In genomic region chr6:149925253-149925973, GRCh38 we compare ENCODE assay signal across 9 cellular contexts. TPM values are rescaled to one million over a fixed set of nuclear protein-coding genes. Genes with fewer than 3 reads are reported as not detected.
DNase-seq lines count a peak whose midpoint lies in the region; ATAC-seq and TF ChIP-seq lines count a peak whose summit lies in the region.
"Had no signal": no experiment of that assay in that cellular context is flagged by ENCODE, and none has a peak within 500 bp of the region (broad histone marks: within the 10 kb centered on the region; RNA-seq: fewer than 3 reads in every experiment).

No MANE protein-coding gene starts in this region.

- H3K27ac ChIP-seq in CD4-positive, alpha-beta T cell (ENCODE audit: low read depth, low read length), result no peak overlapping the region
- no peak overlapping the region for H3K27ac ChIP-seq in PC-3 (ENCODE audit: low read length)
- H3K27ac ChIP-seq in esophagus squamous epithelium, result peak overlapping the region; percentile 42 to 85 (median 79)

- peak overlapping the region; percentile 80 for H3K4me2 ChIP-seq in PC-3 (ENCODE audit: low read length)

- H3K36me3 Mint-ChIP-seq in CD4-positive, alpha-beta T cell (ENCODE audit: low read depth), result no peaks in the 10 kb centered on the region

- WGBS in esophagus squamous epithelium, 2 donors, result 35 to 38% methylated on average over 2 to 5 of the region's 34 CpGs

- peaks cover 80% of the 10 kb centered on the region for H3K27me3 ChIP-seq in CD4-positive, alpha-beta T cell (ENCODE audit: control insufficient read depth, insufficient read depth, low read length)
- H3K27me3 ChIP-seq in PC-3 (ENCODE audit: low read length) (no peaks in the 10 kb centered on the region), esophagus squamous epithelium (peaks cover 0 to 44% (median 4%) of the 10 kb centered on the region in 4 donors), neuron (ENCODE audit: insufficient read depth, low read length) (peaks cover 47% of the 10 kb centered on the region)

- H3K9me3 ChIP-seq in CD4-positive, alpha-beta T cell (ENCODE audit: control insufficient read depth, low read length), result no peaks in the 10 kb centered on the region
- H3K9me3 ChIP-seq in PC-3 (ENCODE audit: low read length) (no peaks in the 10 kb centered on the region), esophagus squamous epithelium (no peaks in the 10 kb centered on the region), neuron (ENCODE audit: low read length) (peaks cover 3% of the 10 kb centered on the region)

- POLR2A ChIA-PET in CD4-positive, alpha-beta T cell (lab: Charles Lee), result no interaction called here
- POLR2A ChIA-PET in PC-3 (lab: Charles Lee; ENCODE audit: unreplicated experiment), result no interaction called here

- peak overlapping the region; percentile 64 for H3K4me3 Mint-ChIP-seq in CD4-positive, alpha-beta T cell

- 0 out of 2 replicates have a peak overlapping the region, but pooled peaks have one; percentile 20 for H3K9ac ChIP-seq in PC-3 (ENCODE audit: low read length)

- no peak for TF ChIP-seq CTCF in CD4-positive, alpha-beta T cell (IDR thresholded peaks at IDR 0.05)
- no peak for TF ChIP-seq CTCF in PC-3 (conservative IDR thresholded peaks at IDR 0.05; ENCODE audit: low read depth, low read length)
- TF ChIP-seq CTCF in esophagus squamous epithelium (IDR thresholded peaks at IDR 0.05), result no peak

- H2AFZ ChIP-seq in PC-3 (ENCODE audit: low read length) (peak overlapping the region; percentile 86), neuron (ENCODE audit: low read depth, low read length) (peak overlapping the region; percentile 74)

- no peak for ATAC-seq in CD4-positive, alpha-beta T cell (ENCODE audit: poor library complexity)
- ATAC-seq in PC-3 (peak; percentile 8), HG03521 (IDR thresholded peaks at IDR 0.05; ENCODE audit: unreplicated experiment) (no peak)

- CTCF ChIA-PET in CD4-positive, alpha-beta T cell (lab: Charles Lee), result interaction anchor here (2.2 kb wide), 1 partner anchor 91 kb away, joined by 6 read pairs; no protein-coding TSS in a partner anchor
- CTCF ChIA-PET in PC-3 (lab: Charles Lee), result no interaction called here

- H3K9me3 Mint-ChIP-seq in CD4-positive, alpha-beta T cell, result no peaks in the 10 kb centered on the region

- H3K4me1 Mint-ChIP-seq in CD4-positive, alpha-beta T cell (ENCODE audit: low read depth), result peaks cover 27% of the 10 kb centered on the region

- H3K4me1 ChIP-seq in PC-3 (ENCODE audit: insufficient read depth, low read length) (peaks cover 8% of the 10 kb centered on the region; the same call in 1 of the 2 replicates), esophagus squamous epithelium (peaks cover 16 to 46% (median 24%) of the 10 kb centered on the region in 3 donors), neuron (ENCODE audit: insufficient read depth, low read length) (peaks cover 16% of the 10 kb centered on the region)

- H3K27me3 Mint-ChIP-seq in CD4-positive, alpha-beta T cell, result peaks cover 93% of the 10 kb centered on the region

- H3K4me3 ChIP-seq in PC-3 (ENCODE audit: low read length), result peak overlapping the region; percentile 69
- peak overlapping the region; percentile 48 to 65 (median 57) for H3K4me3 ChIP-seq in esophagus squamous epithelium
- peak overlapping the region; percentile 47 for H3K4me3 ChIP-seq in neuron (ENCODE audit: low read length)

- H3F3A ChIP-seq in PC-3 (ENCODE audit: low read length, unreplicated experiment), result no peaks in the 10 kb centered on the region

- H3K27ac Mint-ChIP-seq in CD4-positive, alpha-beta T cell, result no peak overlapping the region

- H4K20me1 ChIP-seq in PC-3 (ENCODE audit: low read length), result no peaks in the 10 kb centered on the region

- no peaks in the 10 kb centered on the region; the same call in 1 of the 2 replicates for H3K36me3 ChIP-seq in PC-3 (ENCODE audit: low read depth, low read length)
- H3K36me3 ChIP-seq in esophagus squamous epithelium, result no peaks in the 10 kb centered on the region
- H3K36me3 ChIP-seq in neuron (ENCODE audit: insufficient read depth, low read length), result no peaks in the 10 kb centered on the region

- H3K79me2 ChIP-seq in PC-3 (ENCODE audit: low read length), result no peaks in the 10 kb centered on the region

- intact Hi-C loops in CD4-positive, alpha-beta T cell (cut with DNase I, micrococcal nuclease), result loop anchor here (5.0 to 10.0 kb wide), 2 partner anchors 201 to 358 kb away; partner anchors contain the start of gene GINM1 (in 1 of the 2)
- intact Hi-C loops in PC-3 (cut with micrococcal nuclease) (loop anchor here (5.0 to 10.0 kb wide), 2 partner anchors 203 to 381 kb away; partner anchors contain the start of gene PPIL4), esophagus squamous epithelium (cut with DNase I) (no loop called here)

- no peaks in the 10 kb centered on the region for H3K9me2 ChIP-seq in PC-3 (replicated peaks; ENCODE audit: low read length)

- TF ChIP-seq POLR2A in esophagus squamous epithelium (IDR thresholded peaks at IDR 0.05), result no peak

- BruUV-seq in PC-3 (replicated peaks; lab: Mats Ljungman, UMichigan), result no TSS peak

- no peak for DNase-seq in CD4-positive, alpha-beta T cell
- DNase-seq in PC-3, result no peak
- no peak for DNase-seq in esophagus squamous epithelium (lab: John Stamatoyannopoulos, UW)
- no peak for DNase-seq in NCI-H2171 (lab: John Stamatoyannopoulos, UW)
- no peak for DNase-seq in SIG-M5 (lab: John Stamatoyannopoulos, UW)
- no peak for DNase-seq in stimulated activated CD4-positive, alpha-beta T cell treated with anti-CD3 and anti-CD28 coated beads, Interleukin-12 subunit alpha, Interleukin-12 subunit beta, amount 100 ng/mL, for 4 hours

RNA-seq across cellular contexts. Expression of gene RAET1G, which starts 2.5 kb away (rescaled TPM):
- not detected for total RNA-seq in CD4-positive, alpha-beta T cell
- 1.5 and 2.0 TPM in 2 replicates for total RNA-seq in PC-3 (2014; rRNA removed)
- 10 to 100 TPM in 3 of 4 donors, 1 to 10 TPM in 1; 9.0 to 26.8 (median 13.5) TPM for total RNA-seq in esophagus squamous epithelium
- total RNA-seq: H4 had no signal

RNA-seq across cellular contexts. Expression of gene ULBP2, which starts 16.4 kb away (rescaled TPM):
- total RNA-seq in CD4-positive, alpha-beta T cell, result 1 to 10 TPM; 1.8 to 1.9 TPM
- total RNA-seq in PC-3 (2014; rRNA removed), result 5.8 and 8.1 TPM in 2 replicates
- total RNA-seq in esophagus squamous epithelium, result 10 to 100 TPM in 1 of 4 donors, 1 to 10 TPM in 3; 2.9 to 11.1 (median 4.6) TPM

RNA-seq across cellular contexts. Expression of gene RAET1E, which starts 27.5 kb away (rescaled TPM):
- total RNA-seq in CD4-positive, alpha-beta T cell, result not detected
- total RNA-seq in PC-3 (2014; rRNA removed), result 0.40 and 1.7 TPM in 2 replicates
- 10 to 100 TPM; 50.1 to 90.1 (median 67.9) TPM for total RNA-seq in esophagus squamous epithelium
- total RNA-seq: H4 had no signal

RNA-seq across cellular contexts. Expression of gene ULBP1, which starts 38.3 kb away (rescaled TPM):
- total RNA-seq in CD4-positive, alpha-beta T cell, result under 1 TPM; 0.08 to 0.14 TPM
- 0.86 and 0.87 TPM in 2 replicates for total RNA-seq in PC-3 (2014; rRNA removed)
- under 1 TPM in 2 of 4 donors, not detected in 2; 0.26 to 0.27 TPM for total RNA-seq in esophagus squamous epithelium

Comparison
In these comparisons a context has a peak if more than half of its experiments do, and no peak if none do; other contexts are left out.
1. H3K27ac ChIP-seq: peak in esophagus squamous epithelium (4 of 4); none in CD4-positive, alpha-beta T cell (single experiment) and PC-3 (single experiment).
2. RNA of gene RAET1E, which starts 27.5 kb away (total RNA-seq): 50.1 to 90.1 TPM in esophagus squamous epithelium; 0.40 to 1.7 TPM in PC-3 and not detected in CD4-positive, alpha-beta T cell; every median in the first group is over 10 times any median in the second.
3. Peak in every context shown above with its lines, with median percentiles within 50 percentile points of each other: H3K4me3 ChIP-seq.